ENCODE assay signal across 1 cellular context in genomic region chr17:42456223-42457106, GRCh38.
TF ChIP-seq lines count a peak whose summit lies in the region.

No MANE protein-coding gene starts in this region.

TF ChIP-seq in WTC11, 78 proteins besides CTCF, POLR2A, EP300 and RAD21 (continued from another document):
- TF ChIP-seq, protein P1, sequence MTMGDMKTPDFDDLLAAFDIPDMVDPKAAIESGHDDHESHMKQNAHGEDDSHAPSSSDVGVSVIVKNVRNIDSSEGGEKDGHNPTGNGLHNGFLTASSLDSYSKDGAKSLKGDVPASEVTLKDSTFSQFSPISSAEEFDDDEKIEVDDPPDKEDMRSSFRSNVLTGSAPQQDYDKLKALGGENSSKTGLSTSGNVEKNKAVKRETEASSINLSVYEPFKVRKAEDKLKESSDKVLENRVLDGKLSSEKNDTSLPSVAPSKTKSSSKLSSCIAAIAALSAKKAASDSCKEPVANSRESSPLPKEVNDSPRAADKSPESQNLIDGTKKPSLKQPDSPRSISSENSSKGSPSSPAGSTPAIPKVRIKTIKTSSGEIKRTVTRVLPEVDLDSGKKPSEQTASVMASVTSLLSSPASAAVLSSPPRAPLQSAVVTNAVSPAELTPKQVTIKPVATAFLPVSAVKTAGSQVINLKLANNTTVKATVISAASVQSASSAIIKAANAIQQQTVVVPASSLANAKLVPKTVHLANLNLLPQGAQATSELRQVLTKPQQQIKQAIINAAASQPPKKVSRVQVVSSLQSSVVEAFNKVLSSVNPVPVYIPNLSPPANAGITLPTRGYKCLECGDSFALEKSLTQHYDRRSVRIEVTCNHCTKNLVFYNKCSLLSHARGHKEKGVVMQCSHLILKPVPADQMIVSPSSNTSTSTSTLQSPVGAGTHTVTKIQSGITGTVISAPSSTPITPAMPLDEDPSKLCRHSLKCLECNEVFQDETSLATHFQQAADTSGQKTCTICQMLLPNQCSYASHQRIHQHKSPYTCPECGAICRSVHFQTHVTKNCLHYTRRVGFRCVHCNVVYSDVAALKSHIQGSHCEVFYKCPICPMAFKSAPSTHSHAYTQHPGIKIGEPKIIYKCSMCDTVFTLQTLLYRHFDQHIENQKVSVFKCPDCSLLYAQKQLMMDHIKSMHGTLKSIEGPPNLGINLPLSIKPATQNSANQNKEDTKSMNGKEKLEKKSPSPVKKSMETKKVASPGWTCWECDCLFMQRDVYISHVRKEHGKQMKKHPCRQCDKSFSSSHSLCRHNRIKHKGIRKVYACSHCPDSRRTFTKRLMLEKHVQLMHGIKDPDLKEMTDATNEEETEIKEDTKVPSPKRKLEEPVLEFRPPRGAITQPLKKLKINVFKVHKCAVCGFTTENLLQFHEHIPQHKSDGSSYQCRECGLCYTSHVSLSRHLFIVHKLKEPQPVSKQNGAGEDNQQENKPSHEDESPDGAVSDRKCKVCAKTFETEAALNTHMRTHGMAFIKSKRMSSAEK (CRISPR knock-in tag; IDR thresholded peaks at IDR 0.05; ENCODE audit: borderline replicate concordance) = no peak
- no peak for TF ChIP-seq ZNF138 (CRISPR knock-in tag; conservative IDR thresholded peaks at IDR 0.05)
- TF ChIP-seq TP53 (CRISPR knock-in tag; IDR thresholded peaks at IDR 0.05) = no peak
